In genomic region chr11:118997627-118998387, GRCh38 we compare ENCODE assay signal across 8 cellular contexts. TPM values are rescaled to one million over a fixed set of nuclear protein-coding genes. Genes with fewer than 3 reads are reported as not detected.
DNase-seq lines count a peak whose midpoint lies in the region; ATAC-seq, FAIRE-seq and TF ChIP-seq lines count a peak whose summit lies in the region.

TSS of gene CENATAC (plus strand) at chr11:118998138. CDS start at chr11:118998198, 60 bp downstream.

- intact Hi-C loops in Caco-2 (cut with micrococcal nuclease; ENCODE audit: unreplicated experiment): loop anchor here (1.0 kb wide), 3 partner anchors 20 to 59 kb away; partner anchors contain the start of genes HYOU1, RPS25 and TRAPPC4

- H3K18ac ChIP-seq in H1 (ENCODE audit: extremely low read depth, low read length) (peak within 1 kb of the TSS; percentile 85), mesendoderm (ENCODE audit: low read length) (peak within 1 kb of the TSS; percentile 57)

- peak within 1 kb of the TSS; percentile 97 for H2AFZ ChIP-seq in H1 (ENCODE audit: low read length)

- peaks cover 11% of the 10 kb centered on the region; the same call in 1 of the 2 replicates for H3K36me3 ChIP-seq in Caco-2 (ENCODE audit: control insufficient read depth, insufficient read depth, low read length)
- H3K36me3 ChIP-seq in H1 (ENCODE audit: control insufficient read depth in 2 of 4, insufficient read depth in 4 of 4, low read length in 3 of 4): peaks cover 3 to 30% (median 17%) of the 10 kb centered on the region in 4 experiments; a peak in 7 of 8 replicates
- no peaks in the 10 kb centered on the region for H3K36me3 ChIP-seq in mesendoderm (ENCODE audit: control insufficient read depth, insufficient read depth, low read length)

- H3K27ac ChIP-seq in H1 (ENCODE audit: low read depth, low read length): peak within 1 kb of the TSS; percentile 72
- peak within 1 kb of the TSS; percentile 60 for H3K27ac ChIP-seq in mesendoderm (ENCODE audit: low read depth, low read length)

- H3K14ac ChIP-seq in H1 (ENCODE audit: insufficient read length): peak within 1 kb of the TSS; percentile 51

- H3K4me3 ChIP-seq in Caco-2 (ENCODE audit: low read depth, low read length): peak within 1 kb of the TSS; percentile 75
- H3K4me3 ChIP-seq in H1 (ENCODE audit: extremely low read depth in 1 of 4, insufficient read depth in 2 of 4, low read depth in 3 of 4, low read length in 4 of 4): peak within 1 kb of the TSS; percentile 84 to 97 (median 90)
- peak within 1 kb of the TSS; percentile 92 for H3K4me3 ChIP-seq in mesendoderm (ENCODE audit: low read length)

- H4K91ac ChIP-seq in H1 (replicated peaks; ENCODE audit: insufficient read length, low read length): peak within 1 kb of the TSS; percentile 69

- H2BK120ac ChIP-seq in H1 (replicated peaks; ENCODE audit: low read depth, low read length) (no peak within 1 kb of the TSS), mesendoderm (ENCODE audit: low read depth, low read length) (no peak within 1 kb of the TSS)

- H3K9me3 ChIP-seq in Caco-2 (no peaks in the 10 kb centered on the region), H1 (ENCODE audit: insufficient read depth in 2 of 2, low read depth in 1 of 2, low read length in 1 of 2) (no peaks in the 10 kb centered on the region)

- H3K4ac ChIP-seq in H1 (replicated peaks; ENCODE audit: insufficient read length, low read depth, low read length): peak within 1 kb of the TSS; percentile 97
- H3K4ac ChIP-seq in mesendoderm (ENCODE audit: low read depth, low read length): peak within 1 kb of the TSS; percentile 66

- H3K9ac ChIP-seq in H1 (replicated peaks in 1 of 4; ENCODE audit: extremely low read depth in 1 of 4, low read depth in 3 of 4, low read length in 3 of 4) (peak within 1 kb of the TSS; percentile 78 to 93 (median 81)), mesendoderm (ENCODE audit: low read length) (peak within 1 kb of the TSS; percentile 91)

- H3K4me2 ChIP-seq in H1 (ENCODE audit: insufficient read depth in 1 of 2, low read depth in 2 of 2, low read length in 2 of 2): peak within 1 kb of the TSS; percentile 95 to 100
- H3K4me2 ChIP-seq in mesendoderm (ENCODE audit: low read length): peak within 1 kb of the TSS; percentile 99

- H3K4me3 Mint-ChIP-seq in Caco-2 (ENCODE audit: unreplicated experiment): peak within 1 kb of the TSS; percentile 96
- peak within 1 kb of the TSS; percentile 97 for H3K4me3 Mint-ChIP-seq in activated CD8-positive, alpha-beta memory T cell treated with anti-CD3 and anti-CD28 coated beads, Interleukin-2, amount 10 ng/mL, durations not matched to agents 7 days and 5 days

- no peak for TF ChIP-seq RAD21 in H1 (IDR thresholded peaks at IDR 0.05 in 1 of 2, conservative IDR thresholded peaks at IDR 0.05 in 1 of 2; ENCODE audit: low read depth in 2 of 2, low read length in 2 of 2)

- H3K27me3 ChIP-seq in Caco-2 (replicated peaks; ENCODE audit: control insufficient read depth, insufficient read depth, low read length) (no peaks in the 10 kb centered on the region), H1 (replicated peaks in 1 of 4; ENCODE audit: control insufficient read depth in 3 of 4, extremely low read depth in 1 of 4, insufficient read depth in 3 of 4, low read length in 3 of 4) (no peaks in the 10 kb centered on the region), mesendoderm (ENCODE audit: insufficient read depth, low read length, poor library complexity) (no peaks in the 10 kb centered on the region)

- no peak for TF ChIP-seq EP300 in H1 (IDR thresholded peaks at IDR 0.05; ENCODE audit: borderline replicate concordance in 1 of 2, low read depth in 2 of 2, low read length in 2 of 2)

- H3K79me1 ChIP-seq in H1 (ENCODE audit: low read depth, low read length) (peaks cover 7% of the 10 kb centered on the region), mesendoderm (ENCODE audit: low read length) (peaks cover 13% of the 10 kb centered on the region)

- H2AK5ac ChIP-seq in H1 (ENCODE audit: low read depth, low read length) (peak within 1 kb of the TSS; percentile 76), mesendoderm (ENCODE audit: low read length) (peak within 1 kb of the TSS; percentile 80)

- peak; percentile 95 for ATAC-seq in GM21381 (IDR thresholded peaks at IDR 0.05; ENCODE audit: unreplicated experiment)
- peak; percentile 97 for ATAC-seq in activated CD8-positive, alpha-beta memory T cell treated with anti-CD3 and anti-CD28 coated beads, Interleukin-2, amount 10 ng/mL, durations not matched to agents 7 days and 5 days

- CTCF ChIA-PET in Caco-2 (lab: Charles Lee) (interaction anchor here (1.0 to 1.2 kb wide), 3 partner anchors 45 to 351 kb away, joined by 3 read pairs; no protein-coding TSS in a partner anchor), H1 (lab: Charles Lee; ENCODE audit: partially characterized antibody) (interaction anchor here (0.7 to 1.4 kb wide), 3 partner anchors 34 to 121 kb away, joined by 3 to 5 read pairs (median 3); no protein-coding TSS in a partner anchor)
- CTCF ChIA-PET in activated CD8-positive, alpha-beta memory T cell treated with anti-CD3 and anti-CD28 coated beads, Interleukin-2, amount 10 ng/mL, durations not matched to agents 7 days and 5 days (lab: Charles Lee): interaction anchor here (0.6 to 4.6 kb wide), 18 partner anchors 9 to 342 kb away, joined by 3 to 33 read pairs (median 4); partner anchors contain the start of genes BCL9L, CBL, DDX6 and DPAGT1

- H3K23me2 ChIP-seq in H1 (ENCODE audit: low read depth, low read length): peaks cover 12% of the 10 kb centered on the region

- peaks cover 0 to 41% of the 10 kb centered on the region in 2 experiments; a peak in 3 of 4 replicates for H3K79me2 ChIP-seq in H1 (ENCODE audit: control insufficient read depth in 1 of 2, insufficient read depth in 2 of 2, low read length in 2 of 2)
- peaks cover 8% of the 10 kb centered on the region for H3K79me2 ChIP-seq in mesendoderm (ENCODE audit: control insufficient read depth, insufficient read depth, low read length)

- no peaks in the 10 kb centered on the region for H3K27me3 Mint-ChIP-seq in Caco-2 (ENCODE audit: insufficient read depth, unreplicated experiment)
- H3K27me3 Mint-ChIP-seq in activated CD8-positive, alpha-beta memory T cell treated with anti-CD3 and anti-CD28 coated beads, Interleukin-2, amount 10 ng/mL, durations not matched to agents 7 days and 5 days: no peaks in the 10 kb centered on the region

- H2BK5ac ChIP-seq in H1 (ENCODE audit: low read depth, low read length) (peak within 1 kb of the TSS; percentile 93), mesendoderm (ENCODE audit: low read length) (peak within 1 kb of the TSS; percentile 63)

- POLR2A ChIA-PET in Caco-2 (lab: Charles Lee) (interaction anchor here (0.5 to 2.6 kb wide), 18 partner anchors 17 to 376 kb away, joined by 3 to 24 read pairs (median 4); partner anchors contain the start of genes DDX6, DPAGT1, RPS25 and TRAPPC4), H1 (lab: Charles Lee; ENCODE audit: partially characterized antibody) (interaction anchor here (0.7 to 15.2 kb wide), 20 partner anchors 13 to 344 kb away, joined by 3 to 264 read pairs (median 3); partner anchors contain the start of genes HMBS, RPS25, SLC37A4 and TRAPPC4)

- no peaks in the 10 kb centered on the region for H3K9me3 Mint-ChIP-seq in Caco-2 (ENCODE audit: unreplicated experiment)
- no peaks in the 10 kb centered on the region for H3K9me3 Mint-ChIP-seq in activated CD8-positive, alpha-beta memory T cell treated with anti-CD3 and anti-CD28 coated beads, Interleukin-2, amount 10 ng/mL, durations not matched to agents 7 days and 5 days (ENCODE audit: low read depth)

- H4K20me1 ChIP-seq in H1 (replicated peaks in 1 of 2; ENCODE audit: control insufficient read depth in 1 of 2, insufficient read depth in 2 of 2, low read length in 2 of 2): no peaks in the 10 kb centered on the region

- 2% methylated on average over 54 of the region's 54 CpGs; no CpG with 5 or more reads in 1 of the 2 experiments for WGBS in H1 (ENCODE audit: extremely low coverage in 1 of 2, insufficient coverage in 1 of 2, insufficient read length in 1 of 2, insufficient replicate concordance in 2 of 2, low coverage in 1 of 2, low lambda C conversion rate in 2 of 2, missing lambda C conversion rate in 1 of 2), 2 experiments
- WGBS in mesendoderm (ENCODE audit: extremely low coverage, insufficient coverage, low lambda C conversion rate): no CpG with 5 or more reads among the region's 54 CpGs

- no peak within 1 kb of the TSS for H2BK20ac ChIP-seq in H1 (ENCODE audit: low read length)

- H3K4me1 Mint-ChIP-seq in Caco-2 (ENCODE audit: low read depth, unreplicated experiment): peaks cover 24% of the 10 kb centered on the region
- peaks cover 33% of the 10 kb centered on the region for H3K4me1 Mint-ChIP-seq in activated CD8-positive, alpha-beta memory T cell treated with anti-CD3 and anti-CD28 coated beads, Interleukin-2, amount 10 ng/mL, durations not matched to agents 7 days and 5 days

- TF ChIP-seq POLR2A in H1 (IDR thresholded peaks at IDR 0.05; ENCODE audit: control extremely low read depth in 1 of 2, low read depth in 2 of 2, low read length in 2 of 2): peak; percentile 81 to 86; a peak in 2 of 3 replicates

- peak in 1 of 2 experiments; percentile 11 for TF ChIP-seq CTCF in Caco-2 (IDR thresholded peaks at IDR 0.05; ENCODE audit: insufficient read depth in 1 of 2, low read depth in 1 of 2, low read length in 1 of 2, severe bottlenecking in 1 of 2, unreplicated experiment in 1 of 2)
- TF ChIP-seq CTCF in H1 (IDR thresholded peaks at IDR 0.05; ENCODE audit: control extremely low read depth in 1 of 3, insufficient read depth in 1 of 3, low read depth in 1 of 3, low read length in 3 of 3): no peak

- H4K8ac ChIP-seq in H1 (ENCODE audit: extremely low read depth, insufficient read depth, low read length) (peak within 1 kb of the TSS; percentile 90), mesendoderm (ENCODE audit: low read depth, low read length) (no peak within 1 kb of the TSS)

- H3K23ac ChIP-seq in H1 (ENCODE audit: insufficient read length) (no peak within 1 kb of the TSS), mesendoderm (ENCODE audit: low read length) (no peak within 1 kb of the TSS)

- no TSS peak for BruUV-seq in Caco-2 (replicated peaks; lab: Mats Ljungman, UMichigan)

- peak; percentile 98 to 100 for DNase-seq in Caco-2
- peak; percentile 98 for DNase-seq in HTR-8/SVneo (ENCODE audit: insufficient read length, low spot score)
- peak; percentile 94 for DNase-seq in NOMO-1 treated with DMSO at 0.1 percent for 48 hours (lab: John Stamatoyannopoulos, UW; ENCODE audit: unreplicated experiment)
- DNase-seq in activated CD8-positive, alpha-beta memory T cell treated with anti-CD3 and anti-CD28 coated beads, Interleukin-2, amount 10 ng/mL, durations not matched to agents 7 days and 5 days: peak; percentile 98
- peak; percentile 77 to 95 for DNase-seq in H1 (ENCODE audit: low read depth in 1 of 2, low spot score in 2 of 2)
- peak; percentile 96 for DNase-seq in mesendoderm
- DNase-seq in stimulated activated CD8-positive, alpha-beta memory T cell treated with anti-CD3 and anti-CD28 coated beads, Interleukin-15, amount 100 ng/mL, for 1 hour (ENCODE audit: low read depth): peak; percentile 89

- peaks cover 53% of the 10 kb centered on the region for H3K36me3 Mint-ChIP-seq in Caco-2 (ENCODE audit: insufficient read depth, unreplicated experiment)
- peaks cover 32% of the 10 kb centered on the region for H3K36me3 Mint-ChIP-seq in activated CD8-positive, alpha-beta memory T cell treated with anti-CD3 and anti-CD28 coated beads, Interleukin-2, amount 10 ng/mL, durations not matched to agents 7 days and 5 days

- H4K5ac ChIP-seq in H1 (ENCODE audit: insufficient read length, low read depth, low read length) (peak within 1 kb of the TSS; percentile 78), mesendoderm (ENCODE audit: low read length) (no peak within 1 kb of the TSS)

- H3K4me1 ChIP-seq in Caco-2 (peaks cover 17% of the 10 kb centered on the region), H1 (replicated peaks in 1 of 4; ENCODE audit: control insufficient read depth in 3 of 4, insufficient read depth in 4 of 4, low read length in 3 of 4) (peaks cover 0 to 6% (median under 1%) of the 10 kb centered on the region in 4 experiments; a peak in 2 of 7 replicates), mesendoderm (ENCODE audit: control insufficient read depth, low read depth, low read length) (peaks cover 2% of the 10 kb centered on the region)

- H2BK15ac ChIP-seq in H1 (ENCODE audit: low read length): no peak within 1 kb of the TSS; the same call in 1 of the 2 replicates
- no peak within 1 kb of the TSS for H2BK15ac ChIP-seq in mesendoderm (replicated peaks; ENCODE audit: low read depth)

- peak within 1 kb of the TSS; percentile 45 for H2BK12ac ChIP-seq in H1 (ENCODE audit: low read depth, low read length)

- H3K56ac ChIP-seq in H1 (replicated peaks; ENCODE audit: insufficient read length, low read depth, low read length) (peak within 1 kb of the TSS; percentile 90), mesendoderm (ENCODE audit: low read length) (peak within 1 kb of the TSS; percentile 98)

- FAIRE-seq in HTR-8/SVneo (lab: Jason Lieb, UNC): peak; percentile 62
- FAIRE-seq in H1 (lab: Jason Lieb, UNC): no peak

- H3K27ac Mint-ChIP-seq in Caco-2 (ENCODE audit: unreplicated experiment): peak within 1 kb of the TSS; percentile 94
- H3K27ac Mint-ChIP-seq in activated CD8-positive, alpha-beta memory T cell treated with anti-CD3 and anti-CD28 coated beads, Interleukin-2, amount 10 ng/mL, durations not matched to agents 7 days and 5 days: peak within 1 kb of the TSS; percentile 97

RNA-seq across cellular contexts. Expression of gene CENATAC, which starts in this region (rescaled TPM):
- 185 and 194 TPM in 2 replicates for total RNA-seq in Caco-2 (2022)
- 10 to 100 TPM; 43.4 to 47.1 TPM for total RNA-seq in activated CD8-positive, alpha-beta memory T cell treated with anti-CD3 and anti-CD28 coated beads, Interleukin-2, amount 10 ng/mL, durations not matched to agents 7 days and 5 days
- total RNA-seq in H1 (2021; fragmentation: NEBNext Ultra II Directional; extraction: Animal tissue kit (Norgen Biotek cat#: 25700)): 33.1 and 36.4 TPM in 2 replicates
- polyA plus RNA-seq in H1 (2011; rRNA removed): 20.1 and 22.7 TPM in 2 replicates
- polyA plus RNA-seq in H1 (2011; cell fraction: cytosol; rRNA removed): 27.0 TPM
- 33.9 TPM for polyA plus RNA-seq in H1 (2011; cell fraction: nucleus; rRNA removed)
- 31.1 to 37.2 TPM (median 35.4 TPM) in 4 replicates for polyA plus RNA-seq in H1 (2012, experiment 1 of 2)
- 15.7 TPM for polyA plus RNA-seq in H1 (2012, experiment 2 of 2)
- 41.8 TPM for polyA plus RNA-seq in H1 (2013, experiment 1 of 2)
- polyA plus RNA-seq in H1 (2013, experiment 2 of 2): 33.2 TPM
- 29.4 and 32.4 TPM in 2 replicates for polyA minus RNA-seq in H1 (2011; rRNA and poly(A)+ RNA removed)
- 18.3 TPM for polyA minus RNA-seq in H1 (2011; cell fraction: cytosol; rRNA and poly(A)+ RNA removed)
- 50.4 TPM for polyA minus RNA-seq in H1 (2011; cell fraction: nucleus; rRNA and poly(A)+ RNA removed)
- polyA plus RNA-seq in mesendoderm (2013, experiment 1 of 2): 27.9 TPM
- 28.6 TPM for polyA plus RNA-seq in mesendoderm (2013, experiment 2 of 2)

Comparison
In these comparisons a context has a peak if more than half of its experiments do, and no peak if none do; other contexts are left out.
1. Peak in every context shown above with its lines: DNase-seq, ATAC-seq, H3K4me3 ChIP-seq and H3K27ac ChIP-seq.